21 cellular contexts compared by ENCODE assay signal in the genomic region with DNA sequence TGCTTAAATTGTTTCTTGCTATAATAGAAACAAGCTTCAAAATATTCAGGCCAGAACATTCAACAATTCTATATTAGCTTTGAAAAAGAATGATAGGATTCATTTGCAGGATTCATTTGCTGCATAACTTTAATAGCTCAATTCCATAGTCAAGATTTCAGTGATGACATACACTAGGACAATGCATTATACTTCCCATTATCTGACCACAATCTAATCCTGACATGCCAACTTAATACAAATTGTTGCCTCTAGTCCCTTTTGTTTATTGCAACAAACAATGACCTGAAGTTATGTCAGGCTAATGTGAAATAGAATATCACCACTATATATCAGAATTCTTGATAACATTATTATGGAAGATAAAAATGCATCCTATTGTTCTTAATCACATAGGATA.
DNase-seq lines count a peak whose midpoint lies in the region; ATAC-seq and TF ChIP-seq lines count a peak whose summit lies in the region.
"Had no signal": no experiment of that assay in that cellular context is flagged by ENCODE, and none has a peak within 500 bp of the region (broad histone marks: within the 10 kb centered on the region; RNA-seq: fewer than 3 reads in every experiment).

No MANE protein-coding gene starts in this region.

- H3F3A ChIP-seq in GM23338 (replicated peaks; ENCODE audit: low read depth): no peaks in the 10 kb centered on the region

- intact Hi-C loops in thyroid gland (cut with DNase I): no loop called here
- intact Hi-C loops in gastrocnemius medialis (cut with DNase I; ENCODE audit: low total_unique reads): no loop called here

- H3K4me1 ChIP-seq in GM23338 (ENCODE audit: insufficient read depth) (no peaks in the 10 kb centered on the region), adipocyte (ENCODE audit: control insufficient read depth, insufficient read depth, low read length) (peaks cover 10% of the 10 kb centered on the region), thyroid gland (peaks cover 8 to 9% of the 10 kb centered on the region in 2 donors), gastrocnemius medialis (no peaks in the 10 kb centered on the region)
- H3K4me1 ChIP-seq: parathyroid adenoma, right lobe of liver, stomach, transverse colon had no signal

- H3K9me2 ChIP-seq in GM23338 (ENCODE audit: insufficient read depth): no peaks in the 10 kb centered on the region

- no peaks in the 10 kb centered on the region for H3K27me3 Mint-ChIP-seq in GM23338 (ENCODE audit: insufficient read depth, low read depth, poor library complexity)
- H3K27me3 Mint-ChIP-seq: dendritic cell treated with granulocyte-macrophage colony-stimulating factor and Interleukin-4, amounts not matched to agents 40 ng/mL and 50 ng/mL, for 4 days had no signal

- in situ Hi-C loops in gastrocnemius medialis (cut with MboI; ENCODE audit: low sequenced_read_pairs in 4 of 4): no loop called here

- no peaks in the 10 kb centered on the region for H4K20me1 ChIP-seq in GM23338 (replicated peaks; ENCODE audit: insufficient read depth)

- H3K27me3 ChIP-seq in GM23338 (ENCODE audit: insufficient read depth) (no peaks in the 10 kb centered on the region), adipocyte (replicated peaks; ENCODE audit: control insufficient read depth, insufficient read depth, low read length) (no peaks in the 10 kb centered on the region), thyroid gland (no peaks in the 10 kb centered on the region), gastrocnemius medialis (no peaks in the 10 kb centered on the region)
- H3K27me3 ChIP-seq: hepatocyte, right lobe of liver, stomach, transverse colon had no signal

- H3K9ac ChIP-seq in adipocyte (ENCODE audit: low read length): no peak overlapping the region
- H3K9ac ChIP-seq: parathyroid adenoma had no signal

- no peaks in the 10 kb centered on the region for H3K4me1 Mint-ChIP-seq in GM23338
- H3K4me1 Mint-ChIP-seq: immature natural killer cell; naive thymus-derived CD8-positive, alpha-beta T cell had no signal

- no peaks in the 10 kb centered on the region for H3K9me3 Mint-ChIP-seq in GM23338
- H3K9me3 Mint-ChIP-seq: activated T-cell treated with anti-CD3 and anti-CD28 coated beads, Interleukin-2, amount 50 U/mL, for 24 hours; dendritic cell treated with granulocyte-macrophage colony-stimulating factor and Interleukin-4, amounts not matched to agents 40 ng/mL and 50 ng/mL, for 4 days; immature natural killer cell had no signal

- TF ChIP-seq POLR2A in thyroid gland (IDR thresholded peaks at IDR 0.05) (no peak), gastrocnemius medialis (IDR thresholded peaks at IDR 0.05) (no peak)

- ATAC-seq in GM23338 (no peak), GM21737 (IDR thresholded peaks at IDR 0.05; ENCODE audit: unreplicated experiment) (no peak), gastrocnemius medialis (no peak)
- ATAC-seq: naive thymus-derived CD8-positive, alpha-beta T cell; right lobe of liver had no signal

- H3K36me3 Mint-ChIP-seq in GM23338 (ENCODE audit: low read depth): no peaks in the 10 kb centered on the region
- H3K36me3 Mint-ChIP-seq: immature natural killer cell; naive thymus-derived CD8-positive, alpha-beta T cell had no signal

- no peak overlapping the region for H3K4me3 ChIP-seq in GM23338
- no peak overlapping the region for H3K4me3 ChIP-seq in adipocyte (ENCODE audit: low read length)
- no peak overlapping the region for H3K4me3 ChIP-seq in fibroblast of pulmonary artery (replicated peaks; ENCODE audit: low read depth, low read length)
- H3K4me3 ChIP-seq in thyroid gland (replicated peaks in 1 of 3): no peak overlapping the region
- no peak overlapping the region for H3K4me3 ChIP-seq in gastrocnemius medialis
- H3K4me3 ChIP-seq: HAP-1, hepatocyte, left ventricle myocardium inferior, right lobe of liver, stomach, transverse colon had no signal

- TF ChIP-seq CTCF in GM23338 (conservative IDR thresholded peaks at IDR 0.05; ENCODE audit: low read depth in 2 of 2) (no peak), fibroblast of pulmonary artery (IDR thresholded peaks at IDR 0.05; ENCODE audit: low read length, missing control alignments) (no peak), thyroid gland (IDR thresholded peaks at IDR 0.05) (no peak), gastrocnemius medialis (IDR thresholded peaks at IDR 0.05 in 4 of 5, conservative IDR thresholded peaks at IDR 0.05 in 1 of 5) (no peak)

- H3K27ac Mint-ChIP-seq in GM23338: no peak overlapping the region
- H3K27ac Mint-ChIP-seq: activated T-cell treated with anti-CD3 and anti-CD28 coated beads, Interleukin-2, amount 50 U/mL, for 24 hours; dendritic cell treated with granulocyte-macrophage colony-stimulating factor and Interleukin-4, amounts not matched to agents 40 ng/mL and 50 ng/mL, for 4 days; immature natural killer cell; naive thymus-derived CD8-positive, alpha-beta T cell had no signal

- no peak overlapping the region for H3K27ac ChIP-seq in GM23338 (ENCODE audit: low read depth)
- peak overlapping the region; percentile 45 to 59 (median 45) for H3K27ac ChIP-seq in thyroid gland
- no peak overlapping the region for H3K27ac ChIP-seq in gastrocnemius medialis
- H3K27ac ChIP-seq: hepatocyte, left ventricle myocardium inferior, parathyroid adenoma, right lobe of liver, stomach, transverse colon had no signal

- no peak overlapping the region for H3K4me2 ChIP-seq in GM23338
- H3K4me2 ChIP-seq: hepatocyte had no signal

- H3K79me2 ChIP-seq in GM23338 (replicated peaks; ENCODE audit: insufficient read depth): no peaks in the 10 kb centered on the region
- H3K79me2 ChIP-seq: hepatocyte, parathyroid adenoma had no signal

- no peaks in the 10 kb centered on the region for H3K36me3 ChIP-seq in GM23338 (ENCODE audit: insufficient read depth)
- no peaks in the 10 kb centered on the region for H3K36me3 ChIP-seq in adipocyte (ENCODE audit: control insufficient read depth, insufficient read depth, low read length, severe bottlenecking)
- H3K36me3 ChIP-seq in thyroid gland: no peaks in the 10 kb centered on the region
- H3K36me3 ChIP-seq in gastrocnemius medialis: no peaks in the 10 kb centered on the region
- H3K36me3 ChIP-seq: HAP-1, left ventricle myocardium inferior, right lobe of liver, stomach, transverse colon had no signal

- peak overlapping the region; percentile 5; the same call in 1 of the 2 replicates for H2AFZ ChIP-seq in GM23338
- H2AFZ ChIP-seq: hepatocyte, parathyroid adenoma had no signal

- DNase-seq in GM23338 (ENCODE audit: low spot score) (no peak), adipocyte (ENCODE audit: low read depth) (peak; percentile 45), fibroblast of pulmonary artery (ENCODE audit: low read depth) (peak; percentile 11), thyroid gland (no peak), gastrocnemius medialis (no peak), NCI-H526 treated with DMSO at 0.1 percent for 48 hours (lab: John Stamatoyannopoulos, UW) (no peak)
- DNase-seq: activated CD4-positive, alpha-beta T cell treated with anti-CD3 and anti-CD28 coated beads for 4 hours; activated T-cell treated with anti-CD3 and anti-CD28 coated beads, Interleukin-2, amount 50 U/mL, for 24 hours; DMS79; immature natural killer cell; naive thymus-derived CD8-positive, alpha-beta T cell; NCI-H2029 had no signal

- no peak overlapping the region for H3K4me3 Mint-ChIP-seq in GM23338
- H3K4me3 Mint-ChIP-seq: activated T-cell treated with anti-CD3 and anti-CD28 coated beads, Interleukin-2, amount 50 U/mL, for 24 hours; dendritic cell treated with granulocyte-macrophage colony-stimulating factor and Interleukin-4, amounts not matched to agents 40 ng/mL and 50 ng/mL, for 4 days; immature natural killer cell; naive thymus-derived CD8-positive, alpha-beta T cell had no signal

- H3K9me3 ChIP-seq in adipocyte (ENCODE audit: control insufficient read depth, low read length) (no peaks in the 10 kb centered on the region), thyroid gland (no peaks in the 10 kb centered on the region), gastrocnemius medialis (no peaks in the 10 kb centered on the region)
- H3K9me3 ChIP-seq: HAP-1, left ventricle myocardium inferior, right lobe of liver, stomach, transverse colon had no signal

TF ChIP-seq in GM23338, 12 proteins besides CTCF, POLR2A, EP300 and RAD21 (continues in another document):
- TF ChIP-seq NANOG (IDR thresholded peaks at IDR 0.05; ENCODE audit: borderline replicate concordance) (no peak), EZH2phosphoT487 (IDR thresholded peaks at IDR 0.05; ENCODE audit: unreplicated experiment) (no peak), POLR2AphosphoS5 (IDR thresholded peaks at IDR 0.05; ENCODE audit: low read depth) (no peak), ZNF331 (CRISPR knock-in tag; IDR thresholded peaks at IDR 0.05; ENCODE audit: low read depth) (no peak), ZNF114 (CRISPR knock-in tag; IDR thresholded peaks at IDR 0.05) (no peak)
- TF ChIP-seq, protein P1, sequence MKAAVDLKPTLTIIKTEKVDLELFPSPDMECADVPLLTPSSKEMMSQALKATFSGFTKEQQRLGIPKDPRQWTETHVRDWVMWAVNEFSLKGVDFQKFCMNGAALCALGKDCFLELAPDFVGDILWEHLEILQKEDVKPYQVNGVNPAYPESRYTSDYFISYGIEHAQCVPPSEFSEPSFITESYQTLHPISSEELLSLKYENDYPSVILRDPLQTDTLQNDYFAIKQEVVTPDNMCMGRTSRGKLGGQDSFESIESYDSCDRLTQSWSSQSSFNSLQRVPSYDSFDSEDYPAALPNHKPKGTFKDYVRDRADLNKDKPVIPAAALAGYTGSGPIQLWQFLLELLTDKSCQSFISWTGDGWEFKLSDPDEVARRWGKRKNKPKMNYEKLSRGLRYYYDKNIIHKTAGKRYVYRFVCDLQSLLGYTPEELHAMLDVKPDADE (IDR thresholded peaks at IDR 0.05): no peak

Comparison
In these comparisons a context has a peak if more than half of its experiments do, and no peak if none do; other contexts are left out.
1. DNase-seq: peak in adipocyte (single experiment) and fibroblast of pulmonary artery (single experiment); none in GM23338 (single experiment), thyroid gland (0 of 2), gastrocnemius medialis (0 of 2) and NCI-H526 treated with DMSO at 0.1 percent for 48 hours (single experiment).
2. H3K27ac ChIP-seq: peak in thyroid gland (3 of 3); none in GM23338 (single experiment) and gastrocnemius medialis (0 of 4).